In genomic region chr22:50525991-50526848, GRCh38 we compare ENCODE assay signal across 8 cellular contexts. TPM values are rescaled to one million over a fixed set of nuclear protein-coding genes. Genes with fewer than 3 reads are reported as not detected.
A peak's percentile ranks its signal among the peaks of the same experiment; 100 is the strongest.
DNase-seq lines count a peak whose midpoint lies in the region; ATAC-seq and TF ChIP-seq lines count a peak whose summit lies in the region.

No MANE protein-coding gene starts in this region.

- H3K27me3 ChIP-seq in lung (ENCODE audit: control insufficient read depth, insufficient read depth) = no peaks in the 10 kb centered on the region

- peaks cover 0 to 27% of the 10 kb centered on the region in 2 donors for H3K36me3 ChIP-seq in lung (ENCODE audit: control insufficient read depth in 2 of 2, insufficient read depth in 2 of 2, low read length in 2 of 2)

- peaks cover 46% of the 10 kb centered on the region for H3K36me3 Mint-ChIP-seq in activated CD4-positive, alpha-beta memory T cell treated with anti-CD3 and anti-CD28 coated beads, Interleukin-2, amount 10 ng/mL, durations not matched to agents 7 days and 5 days (ENCODE audit: low read depth)

- ATAC-seq in GM18861 (IDR thresholded peaks at IDR 0.05; ENCODE audit: unreplicated experiment) (peak; percentile 19), HG03095 (IDR thresholded peaks at IDR 0.05; ENCODE audit: unreplicated experiment) (peak; percentile 30), lung (ENCODE audit: insufficient read depth, low FRiP score) (peak; percentile 29)

- H3K4me3 Mint-ChIP-seq in activated CD4-positive, alpha-beta memory T cell treated with anti-CD3 and anti-CD28 coated beads, Interleukin-2, amount 10 ng/mL, durations not matched to agents 7 days and 5 days = peak overlapping the region; percentile 83

- H3K4me1 ChIP-seq in lung (ENCODE audit: control insufficient read depth in 2 of 2, insufficient read depth in 2 of 2, low read length in 2 of 2) = peaks cover 0 to 19% of the 10 kb centered on the region in 2 donors

- H3K4me3 ChIP-seq in AG10803 (ENCODE audit: low read length) = peak overlapping the region; percentile 75
- peak overlapping the region; percentile 55 for H3K4me3 ChIP-seq in lung

- H3K9me3 ChIP-seq in lung (ENCODE audit: control insufficient read depth in 2 of 2, insufficient read depth in 1 of 2, low read length in 1 of 2) = no peaks in the 10 kb centered on the region

- H3K27ac Mint-ChIP-seq in activated CD4-positive, alpha-beta memory T cell treated with anti-CD3 and anti-CD28 coated beads, Interleukin-2, amount 10 ng/mL, durations not matched to agents 7 days and 5 days = peak overlapping the region; percentile 89

- DNase-seq in AG10803 (ENCODE audit: low read depth) (peak; percentile 79), NCI-H526 (lab: John Stamatoyannopoulos, UW) (peak; percentile 47 to 81), ecto neural progenitor cell (ENCODE audit: low spot score) (peak; percentile 86), lung (ENCODE audit: low spot score) (peak; percentile 84)
- peak; percentile 89 for DNase-seq in activated CD4-positive, alpha-beta memory T cell treated with anti-CD3 and anti-CD28 coated beads, Interleukin-2, amount 10 ng/mL, durations not matched to agents 7 days and 5 days
- peak; percentile 69 for DNase-seq in stimulated activated CD8-positive, alpha-beta memory T cell treated with anti-CD3 and anti-CD28 coated beads, Interleukin-12 subunit alpha, Interleukin-12 subunit beta, amount 100 ng/mL, for 1 hour (ENCODE audit: low read depth)

- 1% methylated on average over 59 to 93 of the region's 93 CpGs for WGBS in lung, 2 donors

- peaks cover 43% of the 10 kb centered on the region for H3K4me1 Mint-ChIP-seq in activated CD4-positive, alpha-beta memory T cell treated with anti-CD3 and anti-CD28 coated beads, Interleukin-2, amount 10 ng/mL, durations not matched to agents 7 days and 5 days

- TF ChIP-seq CTCF in AG10803 (conservative IDR thresholded peaks at IDR 0.05; ENCODE audit: low read length) (peak; percentile 32), lung (IDR thresholded peaks at IDR 0.05; ENCODE audit: control extremely low read depth, extremely low read depth) (peak; percentile 33)

- CTCF ChIA-PET in activated CD4-positive, alpha-beta memory T cell treated with anti-CD3 and anti-CD28 coated beads, Interleukin-2, amount 10 ng/mL, durations not matched to agents 7 days and 5 days (lab: Charles Lee) = interaction anchor here (0.7 to 6.0 kb wide), 44 partner anchors 9 to 339 kb away, joined by 3 to 150 read pairs (median 5); partner anchors contain the start of genes ARSA, CHKB, CPT1B and HDAC10

- H3K9me3 Mint-ChIP-seq in activated CD4-positive, alpha-beta memory T cell treated with anti-CD3 and anti-CD28 coated beads, Interleukin-2, amount 10 ng/mL, durations not matched to agents 7 days and 5 days = no peaks in the 10 kb centered on the region

- POLR2A ChIA-PET in activated CD4-positive, alpha-beta memory T cell treated with anti-CD3 and anti-CD28 coated beads, Interleukin-2, amount 10 ng/mL, durations not matched to agents 7 days and 5 days (lab: Charles Lee) = interaction anchor here (0.6 to 12.1 kb wide), 46 partner anchors 9 to 554 kb away, joined by 3 to 583 read pairs (median 4); partner anchors contain the start of genes ADM2, ARSA, CHKB and CPT1B

- H3K27ac ChIP-seq in lung (ENCODE audit: low read depth in 1 of 2, low read length in 1 of 2) = peak overlapping the region; percentile 75 to 95

- no peaks in the 10 kb centered on the region for H3K27me3 Mint-ChIP-seq in activated CD4-positive, alpha-beta memory T cell treated with anti-CD3 and anti-CD28 coated beads, Interleukin-2, amount 10 ng/mL, durations not matched to agents 7 days and 5 days

RNA-seq across cellular contexts. Expression of gene SCO2, which starts 0.8 kb away (rescaled TPM):
- 1 to 10 TPM; 6.4 to 7.0 TPM for total RNA-seq in activated CD4-positive, alpha-beta memory T cell treated with anti-CD3 and anti-CD28 coated beads, Interleukin-2, amount 10 ng/mL, durations not matched to agents 7 days and 5 days
- total RNA-seq in lung = 1 to 10 TPM in 1 of 2 donors, under 1 TPM in 1; 0.37 to 9.1 TPM
- 1 to 10 TPM; 3.0 to 9.3 TPM for polyA plus RNA-seq in lung

RNA-seq across cellular contexts. Expression of gene TYMP, which starts 3.6 kb away (rescaled TPM):
- total RNA-seq in activated CD4-positive, alpha-beta memory T cell treated with anti-CD3 and anti-CD28 coated beads, Interleukin-2, amount 10 ng/mL, durations not matched to agents 7 days and 5 days = 10 to 100 TPM; 89.1 to 90.2 TPM
- total RNA-seq in lung = 100 to 1,000 TPM in 1 of 2 donors, 10 to 100 TPM in 1; 52.7 to 367 TPM
- 100 to 1,000 TPM in 1 of 2 donors, 10 to 100 TPM in 1; 99.2 to 641 TPM for polyA plus RNA-seq in lung

RNA-seq across cellular contexts. Expression of gene NCAPH2, which starts 18.2 kb away (rescaled TPM):
- 100 to 1,000 TPM; 105 to 108 TPM for total RNA-seq in activated CD4-positive, alpha-beta memory T cell treated with anti-CD3 and anti-CD28 coated beads, Interleukin-2, amount 10 ng/mL, durations not matched to agents 7 days and 5 days
- total RNA-seq in lung = 10 to 100 TPM; 30.2 to 56.3 TPM
- 10 to 100 TPM; 27.8 to 64.4 TPM for polyA plus RNA-seq in lung

RNA-seq across cellular contexts. Expression of gene LMF2, which starts 18.7 kb away (rescaled TPM):
- total RNA-seq in activated CD4-positive, alpha-beta memory T cell treated with anti-CD3 and anti-CD28 coated beads, Interleukin-2, amount 10 ng/mL, durations not matched to agents 7 days and 5 days = 100 to 1,000 TPM; 111 to 114 TPM
- total RNA-seq in lung = 10 to 100 TPM; 29.8 to 84.6 TPM
- polyA plus RNA-seq in lung = 10 to 100 TPM; 47.8 to 53.0 TPM

RNA-seq across cellular contexts. Expression of gene KLHDC7B, which starts 19.5 kb away (rescaled TPM):
- 1 to 10 TPM; 8.0 to 8.4 TPM for total RNA-seq in activated CD4-positive, alpha-beta memory T cell treated with anti-CD3 and anti-CD28 coated beads, Interleukin-2, amount 10 ng/mL, durations not matched to agents 7 days and 5 days
- total RNA-seq in lung = 1 to 10 TPM in 1 of 2 donors, under 1 TPM in 1; 0.85 to 1.0 TPM
- polyA plus RNA-seq in lung = 1 to 10 TPM in 1 of 2 donors, under 1 TPM in 1; 0.39 to 1.6 TPM

Comparison
In these comparisons a context has a peak if more than half of its experiments do, and no peak if none do; other contexts are left out.
1. Peak in every context shown above with its lines: DNase-seq, ATAC-seq, H3K4me3 ChIP-seq and H3K27ac ChIP-seq.